8 cellular contexts compared by ENCODE assay signal in genomic region chr9:38619556-38620447, GRCh38. TPM values are rescaled to one million over a fixed set of nuclear protein-coding genes. Genes with fewer than 3 reads are reported as not detected.
DNase-seq lines count a peak whose midpoint lies in the region; ATAC-seq and TF ChIP-seq lines count a peak whose summit lies in the region.

No MANE protein-coding gene starts in this region.

- peaks cover 66% of the 10 kb centered on the region for H3K27me3 ChIP-seq in upper lobe of right lung

- peaks cover 84% of the 10 kb centered on the region for H3K27me3 Mint-ChIP-seq in nephron (ENCODE audit: low read depth)

- ATAC-seq in upper lobe of right lung, result peak; percentile 1

- H3K4me3 ChIP-seq in epithelial cell of proximal tubule (ENCODE audit: low read depth, low read length) (peak overlapping the region; percentile 84), upper lobe of right lung (peak overlapping the region; percentile 48)

- intact Hi-C loops in upper lobe of right lung (cut with DNase I), result no loop called here

- peaks cover 5% of the 10 kb centered on the region for H3K4me1 Mint-ChIP-seq in nephron

- no peaks in the 10 kb centered on the region for H3K36me3 Mint-ChIP-seq in nephron (ENCODE audit: low read depth)

- H3K27ac Mint-ChIP-seq in nephron, result peak overlapping the region in 1 of 3 experiments; percentile 28

- no peak for TF ChIP-seq CTCF in epithelial cell of proximal tubule (conservative IDR thresholded peaks at IDR 0.05; ENCODE audit: low read depth, low read length)
- TF ChIP-seq CTCF in nephron (IDR thresholded peaks at IDR 0.05; ENCODE audit: unreplicated experiment in 3 of 3), result no peak
- TF ChIP-seq CTCF in upper lobe of right lung (IDR thresholded peaks at IDR 0.05), result no peak

- DNase-seq in NCI-H2029 (lab: John Stamatoyannopoulos, UW), result peak; percentile 21
- DNase-seq in NCI-H2029 treated with DMSO at 0.1 percent for 48 hours (lab: John Stamatoyannopoulos, UW), result no peak
- peak; percentile 42 to 48 for DNase-seq in activated CD4-positive, alpha-beta T cell treated with anti-CD3 and anti-CD28 coated beads, Interleukin-2, amount 50 U/mL, for 48 hours
- DNase-seq in epithelial cell of proximal tubule (ENCODE audit: low read depth), result no peak
- DNase-seq in upper lobe of right lung, result peak; percentile 69
- DNase-seq in NCI-H2107 treated with DMSO at 0.1 percent for 48 hours (lab: John Stamatoyannopoulos, UW; ENCODE audit: unreplicated experiment), result no peak
- no peak for DNase-seq in mesenteric fat pad (ENCODE audit: low spot score)

- no peaks in the 10 kb centered on the region for H3K36me3 ChIP-seq in upper lobe of right lung

- no peaks in the 10 kb centered on the region for H3K9me3 ChIP-seq in upper lobe of right lung

- H3K27ac ChIP-seq in upper lobe of right lung, result no peak overlapping the region

- H3K4me3 Mint-ChIP-seq in nephron, result peak overlapping the region; percentile 94

- peaks cover 24% of the 10 kb centered on the region for H3K4me1 ChIP-seq in upper lobe of right lung

- H3K9me3 Mint-ChIP-seq in nephron, result peaks cover 14% of the 10 kb centered on the region

RNA-seq across cellular contexts. Expression of gene ANKRD18A, which starts 0.6 kb away (rescaled TPM):
- 2.7 and 3.1 TPM in 2 replicates for total RNA-seq in epithelial cell of proximal tubule
- 1.0 TPM for total RNA-seq in upper lobe of right lung
- not detected for total RNA-seq in mesenteric fat pad

Comparison
In these comparisons a context has a peak if more than half of its experiments do, and no peak if none do; other contexts are left out.
1. DNase-seq: peak in NCI-H2029 (single experiment), activated CD4-positive, alpha-beta T cell treated with anti-CD3 and anti-CD28 coated beads, Interleukin-2, amount 50 U/mL, for 48 hours (2 of 2) and upper lobe of right lung (single experiment); none in NCI-H2029 treated with DMSO at 0.1 percent for 48 hours (single experiment), epithelial cell of proximal tubule (single experiment), NCI-H2107 treated with DMSO at 0.1 percent for 48 hours (single experiment) and mesenteric fat pad (single experiment).